1 cellular context compared by ENCODE assay signal in genomic region chr16:15778999-15779614, GRCh38.
TF ChIP-seq lines count a peak whose summit lies in the region.

No MANE protein-coding gene starts in this region.

TF ChIP-seq in HepG2, 621 proteins besides CTCF, POLR2A, EP300 and RAD21 (continued from another document and continues in another):
- TF ChIP-seq HMGXB3 (CRISPR knock-in tag; IDR thresholded peaks at IDR 0.05; ENCODE audit: borderline replicate concordance): no peak
- no peak for TF ChIP-seq IKZF4 (CRISPR knock-in tag; IDR thresholded peaks at IDR 0.05; ENCODE audit: borderline replicate concordance, low read depth, not compliant biosample characterization)
- TF ChIP-seq RXRA (CRISPR knock-in tag; IDR thresholded peaks at IDR 0.05): no peak
- TF ChIP-seq RORA (CRISPR knock-in tag; IDR thresholded peaks at IDR 0.05): no peak
- no peak for TF ChIP-seq ZNF230 (CRISPR knock-in tag; IDR thresholded peaks at IDR 0.05)
- no peak for TF ChIP-seq ZNF619 (CRISPR knock-in tag; IDR thresholded peaks at IDR 0.05)
- no peak for TF ChIP-seq ZNF800 (CRISPR knock-in tag; IDR thresholded peaks at IDR 0.05)
- no peak for TF ChIP-seq ELF3 (CRISPR knock-in tag; IDR thresholded peaks at IDR 0.05)
- no peak for TF ChIP-seq KLF11 (CRISPR knock-in tag; IDR thresholded peaks at IDR 0.05)
- 0 out of 2 replicates have a peak, but pooled peaks have one; percentile 13 for TF ChIP-seq MED1 (CRISPR knock-in tag; IDR thresholded peaks at IDR 0.05)
- TF ChIP-seq HNRNPK (IDR thresholded peaks at IDR 0.05; ENCODE audit: low read depth, low read length, poor library complexity, severe bottlenecking): no peak
- no peak for TF ChIP-seq MIER3 (CRISPR knock-in tag; IDR thresholded peaks at IDR 0.05; ENCODE audit: borderline replicate concordance)
- TF ChIP-seq, protein P1, sequence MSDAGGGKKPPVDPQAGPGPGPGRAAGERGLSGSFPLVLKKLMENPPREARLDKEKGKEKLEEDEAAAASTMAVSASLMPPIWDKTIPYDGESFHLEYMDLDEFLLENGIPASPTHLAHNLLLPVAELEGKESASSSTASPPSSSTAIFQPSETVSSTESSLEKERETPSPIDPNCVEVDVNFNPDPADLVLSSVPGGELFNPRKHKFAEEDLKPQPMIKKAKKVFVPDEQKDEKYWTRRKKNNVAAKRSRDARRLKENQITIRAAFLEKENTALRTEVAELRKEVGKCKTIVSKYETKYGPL (CRISPR knock-in tag; IDR thresholded peaks at IDR 0.05): no peak
- TF ChIP-seq, protein P2, sequence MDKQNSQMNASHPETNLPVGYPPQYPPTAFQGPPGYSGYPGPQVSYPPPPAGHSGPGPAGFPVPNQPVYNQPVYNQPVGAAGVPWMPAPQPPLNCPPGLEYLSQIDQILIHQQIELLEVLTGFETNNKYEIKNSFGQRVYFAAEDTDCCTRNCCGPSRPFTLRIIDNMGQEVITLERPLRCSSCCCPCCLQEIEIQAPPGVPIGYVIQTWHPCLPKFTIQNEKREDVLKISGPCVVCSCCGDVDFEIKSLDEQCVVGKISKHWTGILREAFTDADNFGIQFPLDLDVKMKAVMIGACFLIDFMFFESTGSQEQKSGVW (CRISPR knock-in tag; IDR thresholded peaks at IDR 0.05; ENCODE audit: borderline replicate concordance): no peak
- TF ChIP-seq RFX3 (CRISPR knock-in tag; IDR thresholded peaks at IDR 0.05): no peak
- no peak for TF ChIP-seq KDM5B (CRISPR knock-in tag; IDR thresholded peaks at IDR 0.05; ENCODE audit: borderline replicate concordance)
- no peak for TF ChIP-seq HCFC1 (IDR thresholded peaks at IDR 0.05; ENCODE audit: low read depth, low read length)
- no peak for TF ChIP-seq ZNF556 (CRISPR knock-in tag; IDR thresholded peaks at IDR 0.05; ENCODE audit: borderline replicate concordance)
- no peak for TF ChIP-seq ZNF414 (CRISPR knock-in tag; IDR thresholded peaks at IDR 0.05)
- no peak for TF ChIP-seq NFYB (CRISPR knock-in tag; IDR thresholded peaks at IDR 0.05)
- TF ChIP-seq ZNF281 (CRISPR knock-in tag; IDR thresholded peaks at IDR 0.05; ENCODE audit: borderline replicate concordance): no peak
- TF ChIP-seq ZNF644 (CRISPR knock-in tag; IDR thresholded peaks at IDR 0.05; ENCODE audit: low read depth): no peak
- no peak for TF ChIP-seq NKX3-1 (CRISPR knock-in tag; IDR thresholded peaks at IDR 0.05)
- TF ChIP-seq, protein P3, sequence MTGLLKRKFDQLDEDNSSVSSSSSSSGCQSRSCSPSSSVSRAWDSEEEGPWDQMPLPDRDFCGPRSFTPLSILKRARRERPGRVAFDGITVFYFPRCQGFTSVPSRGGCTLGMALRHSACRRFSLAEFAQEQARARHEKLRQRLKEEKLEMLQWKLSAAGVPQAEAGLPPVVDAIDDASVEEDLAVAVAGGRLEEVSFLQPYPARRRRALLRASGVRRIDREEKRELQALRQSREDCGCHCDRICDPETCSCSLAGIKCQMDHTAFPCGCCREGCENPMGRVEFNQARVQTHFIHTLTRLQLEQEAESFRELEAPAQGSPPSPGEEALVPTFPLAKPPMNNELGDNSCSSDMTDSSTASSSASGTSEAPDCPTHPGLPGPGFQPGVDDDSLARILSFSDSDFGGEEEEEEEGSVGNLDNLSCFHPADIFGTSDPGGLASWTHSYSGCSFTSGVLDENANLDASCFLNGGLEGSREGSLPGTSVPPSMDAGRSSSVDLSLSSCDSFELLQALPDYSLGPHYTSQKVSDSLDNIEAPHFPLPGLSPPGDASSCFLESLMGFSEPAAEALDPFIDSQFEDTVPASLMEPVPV (CRISPR knock-in tag; IDR thresholded peaks at IDR 0.05): no peak
- TF ChIP-seq ZNF331 (CRISPR knock-in tag; IDR thresholded peaks at IDR 0.05): no peak
- no peak for TF ChIP-seq ELF1 (CRISPR knock-in tag; IDR thresholded peaks at IDR 0.05)
- TF ChIP-seq ZNF30 (CRISPR knock-in tag; IDR thresholded peaks at IDR 0.05): no peak
- TF ChIP-seq ZNF207 (IDR thresholded peaks at IDR 0.05; ENCODE audit: borderline replicate concordance): no peak
- no peak for TF ChIP-seq HNRNPL (IDR thresholded peaks at IDR 0.05; ENCODE audit: low read depth, low read length)
- no peak for TF ChIP-seq NFIC (IDR thresholded peaks at IDR 0.05; ENCODE audit: low read length)
- TF ChIP-seq ZNF441 (CRISPR knock-in tag; IDR thresholded peaks at IDR 0.05; ENCODE audit: borderline replicate concordance): no peak
- TF ChIP-seq SRSF1 (optimal IDR thresholded peaks at IDR 0.05; ENCODE audit: low read depth, low read length): no peak
- TF ChIP-seq ZZZ3 (CRISPR knock-in tag; IDR thresholded peaks at IDR 0.05; ENCODE audit: borderline replicate concordance): no peak
- no peak for TF ChIP-seq KDM5A (IDR thresholded peaks at IDR 0.05; ENCODE audit: borderline replicate concordance, low read length)
- peak; percentile 38; the same call in 1 of the 2 replicates for TF ChIP-seq HNF4A (CRISPR knock-in tag; IDR thresholded peaks at IDR 0.05)
- TF ChIP-seq, protein P4, sequence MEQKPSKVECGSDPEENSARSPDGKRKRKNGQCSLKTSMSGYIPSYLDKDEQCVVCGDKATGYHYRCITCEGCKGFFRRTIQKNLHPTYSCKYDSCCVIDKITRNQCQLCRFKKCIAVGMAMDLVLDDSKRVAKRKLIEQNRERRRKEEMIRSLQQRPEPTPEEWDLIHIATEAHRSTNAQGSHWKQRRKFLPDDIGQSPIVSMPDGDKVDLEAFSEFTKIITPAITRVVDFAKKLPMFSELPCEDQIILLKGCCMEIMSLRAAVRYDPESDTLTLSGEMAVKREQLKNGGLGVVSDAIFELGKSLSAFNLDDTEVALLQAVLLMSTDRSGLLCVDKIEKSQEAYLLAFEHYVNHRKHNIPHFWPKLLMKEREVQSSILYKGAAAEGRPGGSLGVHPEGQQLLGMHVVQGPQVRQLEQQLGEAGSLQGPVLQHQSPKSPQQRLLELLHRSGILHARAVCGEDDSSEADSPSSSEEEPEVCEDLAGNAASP (CRISPR knock-in tag; IDR thresholded peaks at IDR 0.05; ENCODE audit: borderline replicate concordance): no peak
- TF ChIP-seq MIER2 (CRISPR knock-in tag; IDR thresholded peaks at IDR 0.05): no peak
- TF ChIP-seq BATF2 (CRISPR knock-in tag; IDR thresholded peaks at IDR 0.05): no peak
- TF ChIP-seq ZNF775 (CRISPR knock-in tag; IDR thresholded peaks at IDR 0.05; ENCODE audit: borderline replicate concordance): no peak
- no peak for TF ChIP-seq FOXP1 (IDR thresholded peaks at IDR 0.05)
- no peak for TF ChIP-seq FOXP1 (CRISPR knock-in tag; IDR thresholded peaks at IDR 0.05)
- TF ChIP-seq ZNF333 (CRISPR knock-in tag; IDR thresholded peaks at IDR 0.05; ENCODE audit: borderline replicate concordance): no peak
- TF ChIP-seq ONECUT2 (CRISPR knock-in tag; IDR thresholded peaks at IDR 0.05): no peak
- TF ChIP-seq THAP7 (CRISPR knock-in tag; IDR thresholded peaks at IDR 0.05): no peak
- TF ChIP-seq CEBPG (CRISPR knock-in tag; IDR thresholded peaks at IDR 0.05): peak; percentile 59
- no peak for TF ChIP-seq ZNF12 (CRISPR knock-in tag; IDR thresholded peaks at IDR 0.05)
- no peak for TF ChIP-seq MXI1 (IDR thresholded peaks at IDR 0.05; ENCODE audit: borderline replicate concordance, low read depth, low read length)
- no peak for TF ChIP-seq ZFP41 (CRISPR knock-in tag; IDR thresholded peaks at IDR 0.05; ENCODE audit: borderline replicate concordance)
- TF ChIP-seq, protein P5, sequence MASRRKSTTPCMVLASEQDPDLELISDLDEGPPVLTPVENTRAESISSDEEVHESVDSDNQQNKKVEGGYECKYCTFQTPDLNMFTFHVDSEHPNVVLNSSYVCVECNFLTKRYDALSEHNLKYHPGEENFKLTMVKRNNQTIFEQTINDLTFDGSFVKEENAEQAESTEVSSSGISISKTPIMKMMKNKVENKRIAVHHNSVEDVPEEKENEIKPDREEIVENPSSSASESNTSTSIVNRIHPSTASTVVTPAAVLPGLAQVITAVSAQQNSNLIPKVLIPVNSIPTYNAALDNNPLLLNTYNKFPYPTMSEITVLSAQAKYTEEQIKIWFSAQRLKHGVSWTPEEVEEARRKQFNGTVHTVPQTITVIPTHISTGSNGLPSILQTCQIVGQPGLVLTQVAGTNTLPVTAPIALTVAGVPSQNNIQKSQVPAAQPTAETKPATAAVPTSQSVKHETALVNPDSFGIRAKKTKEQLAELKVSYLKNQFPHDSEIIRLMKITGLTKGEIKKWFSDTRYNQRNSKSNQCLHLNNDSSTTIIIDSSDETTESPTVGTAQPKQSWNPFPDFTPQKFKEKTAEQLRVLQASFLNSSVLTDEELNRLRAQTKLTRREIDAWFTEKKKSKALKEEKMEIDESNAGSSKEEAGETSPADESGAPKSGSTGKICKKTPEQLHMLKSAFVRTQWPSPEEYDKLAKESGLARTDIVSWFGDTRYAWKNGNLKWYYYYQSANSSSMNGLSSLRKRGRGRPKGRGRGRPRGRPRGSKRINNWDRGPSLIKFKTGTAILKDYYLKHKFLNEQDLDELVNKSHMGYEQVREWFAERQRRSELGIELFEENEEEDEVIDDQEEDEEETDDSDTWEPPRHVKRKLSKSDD (CRISPR knock-in tag; IDR thresholded peaks at IDR 0.05; ENCODE audit: low read depth): no peak
- TF ChIP-seq ZNF256 (CRISPR knock-in tag; conservative IDR thresholded peaks at IDR 0.05): no peak
- no peak for TF ChIP-seq PLRG1 (conservative IDR thresholded peaks at IDR 0.05)
- no peak for TF ChIP-seq FOXM1 (CRISPR knock-in tag; IDR thresholded peaks at IDR 0.05)
